In the genomic region with DNA sequence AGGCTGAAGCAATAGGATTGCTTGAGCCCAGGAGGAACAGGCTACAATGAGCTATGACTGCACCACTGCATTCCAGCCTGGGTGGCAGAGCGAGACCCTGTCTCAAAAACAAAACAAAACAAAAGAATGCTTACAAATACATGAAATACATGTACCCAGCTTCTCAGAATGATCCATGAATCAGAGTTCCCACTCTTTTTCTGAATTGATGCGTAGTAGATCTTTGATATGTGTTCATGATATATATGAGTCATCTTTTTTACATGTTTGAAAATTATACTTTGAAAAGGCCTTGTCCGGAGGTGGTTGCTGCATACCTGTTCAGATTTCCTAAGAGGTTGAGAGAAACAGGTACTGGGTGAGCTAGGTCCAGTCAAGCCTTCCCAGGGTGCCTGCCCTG, we compare ENCODE assay signal across 4 cellular contexts. TPM values are rescaled to one million over a fixed set of nuclear protein-coding genes. Genes with fewer than 3 reads are reported as not detected.
"Had no signal": no experiment of that assay in that cellular context is flagged by ENCODE, and none has a peak within 500 bp of the region (broad histone marks: within the 10 kb centered on the region; RNA-seq: fewer than 3 reads in every experiment).

No MANE protein-coding gene starts in this region.

RNA-seq across cellular contexts. Expression of gene SPDYE2, which starts 25.3 kb away (rescaled TPM):
- total RNA-seq: activated CD4-positive, alpha-beta memory T cell treated with anti-CD3 and anti-CD28 coated beads for 36 hours; activated CD8-positive, alpha-beta T cell treated with anti-CD3 and anti-CD28 coated beads for 36 hours; T-helper 1 cell treated with Interleukin-12 subunit alpha and Interleukin-12 subunit beta and Interleukin-4 antibody, amounts not matched to agents 30 ng/mL and 1 ng/mL, for 36 hours; T-helper 2 cell treated with Interferon-gamma antibody and Interleukin-4, amounts not matched to agents 100 ng/mL and 5 ng/mL, for 36 hours had no signal
